Comparison of ENCODE assay signal across 21 cellular contexts in genomic region chr6:75818061-75818855, GRCh38.
A peak's percentile ranks its signal among the peaks of the same experiment; 100 is the strongest.
DNase-seq lines count a peak whose midpoint lies in the region; ATAC-seq and TF ChIP-seq lines count a peak whose summit lies in the region.
"Had no signal": no experiment of that assay in that cellular context is flagged by ENCODE, and none has a peak within 500 bp of the region (broad histone marks: within the 10 kb centered on the region; RNA-seq: fewer than 3 reads in every experiment).

No MANE protein-coding gene starts in this region.

- DNase-seq in NCI-H2171 treated with DMSO at 0.1 percent for 48 hours (lab: John Stamatoyannopoulos, UW): peak; percentile 17
- no peak for DNase-seq in NCI-H2171 (lab: John Stamatoyannopoulos, UW)
- peak; percentile 12 for DNase-seq in astrocyte of the cerebellum (ENCODE audit: low read depth)
- DNase-seq in fibroblast of the conjunctiva (ENCODE audit: low read depth): peak; percentile 12
- no peak for DNase-seq in type B pancreatic cell (ENCODE audit: extremely low spot score, unreplicated experiment)
- DNase-seq in sciatic nerve (ENCODE audit: low spot score): no peak
- DNase-seq: 8988T; activated CD4-positive, CD25-positive, alpha-beta regulatory T cell; activated CD8-positive, alpha-beta memory T cell treated with anti-CD3 and anti-CD28 coated beads for 24 hours; DMS79; H9; natural killer cell; NCI-H146; NCI-H446; SHP77 treated with DMSO at 0.1 percent for 48 hours; spleen; thyroid gland had no signal

- H3K36me3 Mint-ChIP-seq in type B pancreatic cell: peaks cover 14% of the 10 kb centered on the region
- H3K36me3 Mint-ChIP-seq: natural killer cell; stimulated activated effector memory CD8-positive, alpha-beta T cell treated with anti-CD3 and anti-CD28 coated beads, Interleukin-12 subunit alpha, Interleukin-12 subunit beta, amount 100 ng/mL, for 72 hours had no signal

- peak overlapping the region; percentile 21 for H3K27ac Mint-ChIP-seq in type B pancreatic cell
- H3K27ac Mint-ChIP-seq: H9; natural killer cell; stimulated activated effector memory CD8-positive, alpha-beta T cell treated with anti-CD3 and anti-CD28 coated beads, Interleukin-12 subunit alpha, Interleukin-12 subunit beta, amount 100 ng/mL, for 72 hours; T-helper 2 cell treated with Interferon-gamma antibody and Interleukin-4, amounts not matched to agents 5 μg/mL and 100 μg/mL, for 36 hours had no signal

- no peak overlapping the region for H3K4me3 Mint-ChIP-seq in type B pancreatic cell
- H3K4me3 Mint-ChIP-seq: H9; natural killer cell; stimulated activated effector memory CD8-positive, alpha-beta T cell treated with anti-CD3 and anti-CD28 coated beads, Interleukin-12 subunit alpha, Interleukin-12 subunit beta, amount 100 ng/mL, for 72 hours; T-helper 2 cell treated with Interferon-gamma antibody and Interleukin-4, amounts not matched to agents 5 μg/mL and 100 μg/mL, for 36 hours had no signal

- H3K27me3 Mint-ChIP-seq in type B pancreatic cell: no peaks in the 10 kb centered on the region

- in situ Hi-C loops in astrocyte of the cerebellum (cut with HindIII; ENCODE audit: low sequenced_read_pairs): no loop called here

- intact Hi-C loops in sciatic nerve (cut with DNase I): no loop called here

- no peaks in the 10 kb centered on the region for H3K9me3 Mint-ChIP-seq in type B pancreatic cell
- H3K9me3 Mint-ChIP-seq: H9; natural killer cell; stimulated activated effector memory CD8-positive, alpha-beta T cell treated with anti-CD3 and anti-CD28 coated beads, Interleukin-12 subunit alpha, Interleukin-12 subunit beta, amount 100 ng/mL, for 72 hours; T-helper 2 cell treated with Interferon-gamma antibody and Interleukin-4, amounts not matched to agents 5 μg/mL and 100 μg/mL, for 36 hours had no signal

- no peak overlapping the region for H3K4me3 ChIP-seq in astrocyte of the cerebellum (ENCODE audit: low read depth, low read length)
- H3K4me3 ChIP-seq: spleen, thyroid gland had no signal

- ATAC-seq in HG03520 (IDR thresholded peaks at IDR 0.05; ENCODE audit: unreplicated experiment) (no peak), HG03469 (IDR thresholded peaks at IDR 0.05; ENCODE audit: unreplicated experiment) (no peak), sciatic nerve (no peak)
- ATAC-seq: natural killer cell; stimulated activated effector memory CD8-positive, alpha-beta T cell treated with anti-CD3 and anti-CD28 coated beads, Interleukin-12 subunit alpha, Interleukin-12 subunit beta, amount 100 ng/mL, for 72 hours had no signal

- H3K4me1 Mint-ChIP-seq in type B pancreatic cell (ENCODE audit: unreplicated experiment): peaks cover 11% of the 10 kb centered on the region

- TF ChIP-seq CTCF in astrocyte of the cerebellum (IDR thresholded peaks at IDR 0.05; ENCODE audit: low read depth, low read length, missing control alignments): no peak
- TF ChIP-seq CTCF in type B pancreatic cell (conservative IDR thresholded peaks at IDR 0.05): no peak

Comparison
In these comparisons a context has a peak if more than half of its experiments do, and no peak if none do; other contexts are left out.
1. DNase-seq: peak in NCI-H2171 treated with DMSO at 0.1 percent for 48 hours (single experiment), astrocyte of the cerebellum (single experiment) and fibroblast of the conjunctiva (single experiment); none in NCI-H2171 (single experiment), type B pancreatic cell (single experiment) and sciatic nerve (single experiment).